30 cellular contexts compared by ENCODE assay signal in genomic region chr20:39877792-39878191, GRCh38.
DNase-seq lines count a peak whose midpoint lies in the region; FAIRE-seq and TF ChIP-seq lines count a peak whose summit lies in the region.
"Had no signal": no experiment of that assay in that cellular context is flagged by ENCODE, and none has a peak within 500 bp of the region (broad histone marks: within the 10 kb centered on the region; RNA-seq: fewer than 3 reads in every experiment).

No MANE protein-coding gene starts in this region.

- WGBS in smooth muscle cell (ENCODE audit: low lambda C conversion rate), result 73% methylated on average over 2 of the region's 2 CpGs

- H3K4me3 Mint-ChIP-seq in type B pancreatic cell, result peak overlapping the region; percentile 26
- H3K4me3 Mint-ChIP-seq: activated CD8-positive, alpha-beta T cell treated with anti-CD3 and anti-CD28 coated beads for 36 hours; activated naive CD4-positive, alpha-beta T cell treated with anti-CD3 and anti-CD28 coated beads for 36 hours; activated T-helper 1 cell treated with anti-CD3 and anti-CD28 coated beads, Interleukin-12 subunit alpha, Interleukin-12 subunit beta, Interleukin-2, Interleukin-4 antibody, amounts not matched to agents 30 ng/mL and 10 ng/mL and 1 ng/mL, durations not matched to agents 14 hours and 24 hours and 36 hours; CD4-positive, alpha-beta T cell; natural killer cell had no signal

- no peak overlapping the region for H3K4me2 ChIP-seq in smooth muscle cell
- H3K4me2 ChIP-seq: PC-9 had no signal

- FAIRE-seq in islet of Langerhans (lab: Jason Lieb, UNC), result peak; percentile 9
- FAIRE-seq: small intestine, urothelium cell line had no signal

- no peaks in the 10 kb centered on the region for H3K4me1 ChIP-seq in smooth muscle cell (ENCODE audit: low read depth)
- H3K4me1 ChIP-seq: testis had no signal

- no peak for TF ChIP-seq CTCF in type B pancreatic cell (conservative IDR thresholded peaks at IDR 0.05)
- no peak for TF ChIP-seq CTCF in smooth muscle cell (IDR thresholded peaks at IDR 0.05; ENCODE audit: borderline replicate concordance, insufficient read depth, poor library complexity, severe bottlenecking)

- H4K20me1 ChIP-seq in smooth muscle cell (ENCODE audit: low read depth), result no peaks in the 10 kb centered on the region

- H3K36me3 ChIP-seq in smooth muscle cell (ENCODE audit: low read depth), result no peaks in the 10 kb centered on the region
- H3K36me3 ChIP-seq: ovary had no signal

- H3F3A ChIP-seq in smooth muscle cell (ENCODE audit: low read depth), result peaks cover 10% of the 10 kb centered on the region

- H3K36me3 Mint-ChIP-seq in type B pancreatic cell, result no peaks in the 10 kb centered on the region
- H3K36me3 Mint-ChIP-seq: natural killer cell had no signal

- DNase-seq in NCI-H748 (lab: John Stamatoyannopoulos, UW; ENCODE audit: unreplicated experiment), result peak; percentile 55
- DNase-seq in NCI-H748 treated with DMSO at 0.1 percent for 48 hours (lab: John Stamatoyannopoulos, UW), result no peak
- peak; percentile 82 for DNase-seq in NCI-H69 (lab: John Stamatoyannopoulos, UW)
- no peak for DNase-seq in type B pancreatic cell (ENCODE audit: extremely low spot score, unreplicated experiment)
- DNase-seq in smooth muscle cell (lab: John Stamatoyannopoulos, UW; ENCODE audit: unreplicated experiment), result no peak
- DNase-seq in D341Med (ENCODE audit: low spot score), result no peak
- DNase-seq: activated CD8-positive, alpha-beta memory T cell treated with anti-CD3 and anti-CD28 coated beads, Interleukin-2, amount 50 U/mL, for 48 hours; activated CD8-positive, alpha-beta T cell treated with anti-CD3 and anti-CD28 coated beads for 36 hours; activated naive CD4-positive, alpha-beta T cell treated with anti-CD3 and anti-CD28 coated beads for 36 hours; CD4-positive, alpha-beta T cell; GM23248; hypothalamus; IMR-90; left cardiac atrium; mammary epithelial cell; mucosa of descending colon; MV-4-11; natural killer cell; NCI-H1694 treated with DMSO at 0.1 percent for 48 hours; NCI-H226; PC-9; small intestine; stimulated activated CD4-positive, alpha-beta T cell treated with anti-CD3 and anti-CD28 coated beads, Interleukin-2, amount 100 ng/mL, for 24 hours; stimulated activated naive CD8-positive, alpha-beta T cell treated with anti-CD3 and anti-CD28 coated beads, Interleukin-15, Interleukin-2, amounts not matched to agents 100 U/mL and 50 U/mL, for 24 hours; SW 1271; testis had no signal

- no peak overlapping the region for H3K9ac ChIP-seq in smooth muscle cell (ENCODE audit: low read depth)
- H3K9ac ChIP-seq: GM23248 had no signal

- no peaks in the 10 kb centered on the region for H3K27me3 Mint-ChIP-seq in type B pancreatic cell

- H3K9me3 Mint-ChIP-seq in type B pancreatic cell, result no peaks in the 10 kb centered on the region
- H3K9me3 Mint-ChIP-seq: activated T-helper 1 cell treated with anti-CD3 and anti-CD28 coated beads, Interleukin-12 subunit alpha, Interleukin-12 subunit beta, Interleukin-2, Interleukin-4 antibody, amounts not matched to agents 30 ng/mL and 10 ng/mL and 1 ng/mL, durations not matched to agents 14 hours and 24 hours and 36 hours had no signal

- H3K79me2 ChIP-seq in smooth muscle cell (ENCODE audit: low read depth), result no peaks in the 10 kb centered on the region

- no peak overlapping the region for H3K27ac ChIP-seq in smooth muscle cell (ENCODE audit: low read depth)
- H3K27ac ChIP-seq: GM23248, ovary, PC-9, testis had no signal

- H2AFZ ChIP-seq in smooth muscle cell (ENCODE audit: low read depth), result no peak overlapping the region
- H2AFZ ChIP-seq: GM23248, PC-9 had no signal

- H3K4me1 Mint-ChIP-seq in type B pancreatic cell (ENCODE audit: unreplicated experiment), result peaks cover 61% of the 10 kb centered on the region
- H3K4me1 Mint-ChIP-seq: natural killer cell had no signal

- no peaks in the 10 kb centered on the region for H3K27me3 ChIP-seq in smooth muscle cell (ENCODE audit: low read depth)
- H3K27me3 ChIP-seq: ovary, testis had no signal

- H3K9me3 ChIP-seq in smooth muscle cell (replicated peaks; ENCODE audit: low read depth), result no peaks in the 10 kb centered on the region
- H3K9me3 ChIP-seq: mucosa of descending colon, ovary, testis had no signal

- H3K4me3 ChIP-seq in smooth muscle cell, result no peak overlapping the region
- H3K4me3 ChIP-seq: GM23248, mucosa of descending colon, ovary, PC-9, testis had no signal

- H3K27ac Mint-ChIP-seq in type B pancreatic cell, result peak overlapping the region; percentile 70
- H3K27ac Mint-ChIP-seq: activated CD8-positive, alpha-beta T cell treated with anti-CD3 and anti-CD28 coated beads for 36 hours; activated naive CD4-positive, alpha-beta T cell treated with anti-CD3 and anti-CD28 coated beads for 36 hours; activated T-helper 1 cell treated with anti-CD3 and anti-CD28 coated beads, Interleukin-12 subunit alpha, Interleukin-12 subunit beta, Interleukin-2, Interleukin-4 antibody, amounts not matched to agents 30 ng/mL and 10 ng/mL and 1 ng/mL, durations not matched to agents 14 hours and 24 hours and 36 hours; CD4-positive, alpha-beta T cell; natural killer cell had no signal

Comparison
In these comparisons a context has a peak if more than half of its experiments do, and no peak if none do; other contexts are left out.
1. DNase-seq: peak in NCI-H748 (single experiment) and NCI-H69 (single experiment); none in NCI-H748 treated with DMSO at 0.1 percent for 48 hours (single experiment), type B pancreatic cell (single experiment), smooth muscle cell (single experiment) and D341Med (single experiment).